In genomic region chr1:221712776-221713431, GRCh38 we compare ENCODE assay signal across 9 cellular contexts. TPM values are rescaled to one million over a fixed set of nuclear protein-coding genes. Genes with fewer than 3 reads are reported as not detected.
A peak's percentile ranks its signal among the peaks of the same experiment; 100 is the strongest.
DNase-seq lines count a peak whose midpoint lies in the region; ATAC-seq and TF ChIP-seq lines count a peak whose summit lies in the region.
"Had no signal": no experiment of that assay in that cellular context is flagged by ENCODE, and none has a peak within 500 bp of the region (broad histone marks: within the 10 kb centered on the region; RNA-seq: fewer than 3 reads in every experiment).

No MANE protein-coding gene starts in this region.

- no peaks in the 10 kb centered on the region for H3K9me2 ChIP-seq in PC-3 (replicated peaks; ENCODE audit: low read length)

- H3K4me2 ChIP-seq in PC-3 (ENCODE audit: low read length) = no peak overlapping the region

- no peak overlapping the region for H3K4me3 ChIP-seq in PC-3 (ENCODE audit: low read length)

- H3K36me3 ChIP-seq in PC-3 (ENCODE audit: low read depth, low read length) = no peaks in the 10 kb centered on the region

- CTCF ChIA-PET in PC-3 (lab: Charles Lee) = no interaction called here

- peak overlapping the region; percentile 70 to 90 for H3K27ac Mint-ChIP-seq in activated naive CD4-positive, alpha-beta T cell treated with anti-CD3 and anti-CD28 coated beads, Interleukin-2, amount 50 U/mL, for 72 hours
- H3K27ac Mint-ChIP-seq: nephron had no signal

- H3K79me2 ChIP-seq in PC-3 (ENCODE audit: low read length) = no peaks in the 10 kb centered on the region

- H2AFZ ChIP-seq in PC-3 (ENCODE audit: low read length) = no peak overlapping the region

- ATAC-seq in GM18508 (IDR thresholded peaks at IDR 0.05; ENCODE audit: insufficient read depth, unreplicated experiment) = peak; percentile 40
- peak; percentile 64 for ATAC-seq in HG02759 (IDR thresholded peaks at IDR 0.05; ENCODE audit: unreplicated experiment)
- no peak for ATAC-seq in PC-3
- peak; percentile 57 to 66 for ATAC-seq in activated naive CD4-positive, alpha-beta T cell treated with anti-CD3 and anti-CD28 coated beads, Interleukin-2, amount 50 U/mL, for 72 hours

- H3K9ac ChIP-seq in PC-3 (ENCODE audit: low read length) = no peak overlapping the region

- DNase-seq in PC-3 (peak; percentile 25), NCI-H1092 (lab: John Stamatoyannopoulos, UW) (no peak), NCI-H2196 treated with DMSO at 0.1 percent for 48 hours (lab: John Stamatoyannopoulos, UW; ENCODE audit: unreplicated experiment) (no peak), dermis blood vessel endothelial cell (no peak)
- peak; percentile 69 to 70 for DNase-seq in activated naive CD4-positive, alpha-beta T cell treated with anti-CD3 and anti-CD28 coated beads, Interleukin-2, amount 50 U/mL, for 72 hours (ENCODE audit: low spot score in 2 of 2)
- peak; percentile 79 for DNase-seq in stimulated activated CD4-positive, alpha-beta T cell treated with anti-CD3 and anti-CD28 coated beads, Interleukin-15, amount 100 ng/mL, for 24 hours

- peaks cover 34% of the 10 kb centered on the region for H3K4me1 ChIP-seq in PC-3 (ENCODE audit: insufficient read depth, low read length)

- H3F3A ChIP-seq in PC-3 (ENCODE audit: low read length, unreplicated experiment) = no peaks in the 10 kb centered on the region

- intact Hi-C loops in PC-3 (cut with micrococcal nuclease) = loop anchor here (10.0 kb wide), 1 partner anchor 922 kb away; no protein-coding TSS in a partner anchor

- H3K27me3 ChIP-seq in PC-3 (ENCODE audit: low read length) = no peaks in the 10 kb centered on the region

- POLR2A ChIA-PET in PC-3 (lab: Charles Lee; ENCODE audit: unreplicated experiment) = no interaction called here

- no TSS peak for BruUV-seq in PC-3 (replicated peaks; lab: Mats Ljungman, UMichigan)

- no peaks in the 10 kb centered on the region for H4K20me1 ChIP-seq in PC-3 (ENCODE audit: low read length)

- TF ChIP-seq CTCF in PC-3 (conservative IDR thresholded peaks at IDR 0.05; ENCODE audit: low read depth, low read length) = no peak

- no peaks in the 10 kb centered on the region for H3K9me3 ChIP-seq in PC-3 (ENCODE audit: low read length)

- peaks cover 0 to 30% of the 10 kb centered on the region in 2 donors for H3K36me3 Mint-ChIP-seq in activated naive CD4-positive, alpha-beta T cell treated with anti-CD3 and anti-CD28 coated beads, Interleukin-2, amount 50 U/mL, for 72 hours

- no peaks in the 10 kb centered on the region for H3K9me3 Mint-ChIP-seq in activated naive CD4-positive, alpha-beta T cell treated with anti-CD3 and anti-CD28 coated beads, Interleukin-2, amount 50 U/mL, for 72 hours
- H3K9me3 Mint-ChIP-seq: nephron had no signal

- H3K27ac ChIP-seq in PC-3 (ENCODE audit: low read length) = peak overlapping the region; percentile 34

RNA-seq across cellular contexts. Expression of gene DUSP10, which starts 29.0 kb away (rescaled TPM):
- 5.1 and 6.2 TPM in 2 replicates for total RNA-seq in PC-3 (2014; rRNA removed)
- 1 to 10 TPM; 7.8 to 9.3 TPM for total RNA-seq in activated naive CD4-positive, alpha-beta T cell treated with anti-CD3 and anti-CD28 coated beads, Interleukin-2, amount 50 U/mL, for 72 hours
- total RNA-seq in dermis blood vessel endothelial cell = 4.2 and 5.8 TPM in 2 replicates

Comparison
In these comparisons a context has a peak if more than half of its experiments do, and no peak if none do; other contexts are left out.
1. DNase-seq: peak in PC-3 (single experiment), activated naive CD4-positive, alpha-beta T cell treated with anti-CD3 and anti-CD28 coated beads, Interleukin-2, amount 50 U/mL, for 72 hours (2 of 2) and stimulated activated CD4-positive, alpha-beta T cell treated with anti-CD3 and anti-CD28 coated beads, Interleukin-15, amount 100 ng/mL, for 24 hours (single experiment); none in NCI-H1092 (single experiment), NCI-H2196 treated with DMSO at 0.1 percent for 48 hours (single experiment) and dermis blood vessel endothelial cell (single experiment).